10 cellular contexts compared by ENCODE assay signal in the genomic region with DNA sequence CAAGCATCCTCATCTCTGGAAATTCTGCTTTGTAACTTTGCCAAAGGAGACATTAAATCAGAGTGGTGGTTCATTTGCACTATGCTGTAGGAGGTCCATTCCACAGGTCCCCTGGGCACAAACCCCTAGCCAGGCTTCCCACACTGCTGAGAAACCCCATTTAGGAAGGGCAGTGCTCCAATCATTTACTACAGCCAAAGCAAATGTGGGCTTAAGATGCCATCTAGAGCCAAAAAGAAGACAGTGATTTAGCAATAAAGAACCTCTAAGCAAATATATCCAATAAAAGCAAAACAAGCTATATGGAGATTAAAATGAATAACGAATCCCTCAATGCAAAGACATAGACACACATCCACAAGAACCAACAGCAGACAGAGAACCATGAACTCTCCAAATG.
A peak's percentile ranks its signal among the peaks of the same experiment; 100 is the strongest.
DNase-seq lines count a peak whose midpoint lies in the region; ATAC-seq, FAIRE-seq and TF ChIP-seq lines count a peak whose summit lies in the region.
"Had no signal": no experiment of that assay in that cellular context is flagged by ENCODE, and none has a peak within 500 bp of the region (broad histone marks: within the 10 kb centered on the region; RNA-seq: fewer than 3 reads in every experiment).

No MANE protein-coding gene starts in this region.

- peaks cover 4% of the 10 kb centered on the region for H3K27me3 Mint-ChIP-seq in CD8-positive, alpha-beta T cell (ENCODE audit: low read depth)

- CTCF ChIA-PET in CD8-positive, alpha-beta T cell (lab: Charles Lee), result interaction anchor here (0.6 to 2.3 kb wide), 3 partner anchors 175 to 350 kb away, joined by 3 to 7 read pairs (median 4); no protein-coding TSS in a partner anchor

- no peak overlapping the region for H3K4me3 Mint-ChIP-seq in CD8-positive, alpha-beta T cell

- ATAC-seq in CD8-positive, alpha-beta T cell, result no peak
- no peak for ATAC-seq in HG03097 (IDR thresholded peaks at IDR 0.05; ENCODE audit: low FRiP score, unreplicated experiment)
- ATAC-seq: body of pancreas, left colon had no signal

- no peaks in the 10 kb centered on the region for H3K4me1 Mint-ChIP-seq in CD8-positive, alpha-beta T cell (ENCODE audit: low read depth)

- DNase-seq in AG09319 (ENCODE audit: extremely low read depth, low read depth) (peak; percentile 1), GM18507 (ENCODE audit: extremely low spot score, insufficient read length, low read depth) (no peak), SK-MEL-5 (ENCODE audit: low read depth, low spot score) (peak; percentile 45), glomerular endothelial cell (ENCODE audit: extremely low read depth, low read depth, low spot score) (peak; percentile 1), T-helper 1 cell (no peak)
- DNase-seq in CD8-positive, alpha-beta T cell, result no peak
- DNase-seq in effector CD8-positive, alpha-beta T cell (lab: John Stamatoyannopoulos, UW), result no peak
- DNase-seq: body of pancreas, left colon had no signal

- H3K27ac ChIP-seq in CD8-positive, alpha-beta T cell (ENCODE audit: low read depth, low read length), result no peak overlapping the region
- H3K27ac ChIP-seq: body of pancreas had no signal

- in situ Hi-C loops in SK-MEL-5 (cut with HindIII; ENCODE audit: low pct_unique_long_range_greater_than_20kb, low sequenced_read_pairs), result no loop called here

- H3K9me3 ChIP-seq in CD8-positive, alpha-beta T cell (ENCODE audit: low read length), result no peaks in the 10 kb centered on the region

- H3K36me3 Mint-ChIP-seq in CD8-positive, alpha-beta T cell, result no peaks in the 10 kb centered on the region

- no peaks in the 10 kb centered on the region for H3K27me3 ChIP-seq in CD8-positive, alpha-beta T cell (ENCODE audit: insufficient read depth, low read length)
- H3K27me3 ChIP-seq: body of pancreas had no signal

- H3K4me3 ChIP-seq in CD8-positive, alpha-beta T cell (ENCODE audit: low read depth, low read length), result no peak overlapping the region
- H3K4me3 ChIP-seq: body of pancreas had no signal

- no peaks in the 10 kb centered on the region for H3K36me3 ChIP-seq in CD8-positive, alpha-beta T cell (ENCODE audit: insufficient read depth, low read length)

- peaks cover 25% of the 10 kb centered on the region for H3K9me3 Mint-ChIP-seq in CD8-positive, alpha-beta T cell

- TF ChIP-seq CTCF in AG09319 (IDR thresholded peaks at IDR 0.05; ENCODE audit: low read depth, low read length), result peak; percentile 27; the same call in 1 of the 2 replicates
- no peak for TF ChIP-seq CTCF in CD8-positive, alpha-beta T cell (IDR thresholded peaks at IDR 0.05)

- POLR2A ChIA-PET in CD8-positive, alpha-beta T cell (lab: Charles Lee), result no interaction called here

- no peak overlapping the region for H3K27ac Mint-ChIP-seq in CD8-positive, alpha-beta T cell

- intact Hi-C loops in CD8-positive, alpha-beta T cell (cut with DNase I, micrococcal nuclease), result loop anchor here (5.0 to 10.0 kb wide), 3 partner anchors 169 to 339 kb away; no protein-coding TSS in a partner anchor

- FAIRE-seq in GM18507 (lab: Jason Lieb, UNC), result peak; percentile 9

- no peaks in the 10 kb centered on the region for H3K4me1 ChIP-seq in CD8-positive, alpha-beta T cell (ENCODE audit: insufficient read depth, low read length)
- H3K4me1 ChIP-seq: body of pancreas had no signal

Comparison
In these comparisons a context has a peak if more than half of its experiments do, and no peak if none do; other contexts are left out.
1. DNase-seq: peak in AG09319 (single experiment), SK-MEL-5 (single experiment) and glomerular endothelial cell (single experiment); none in GM18507 (single experiment), CD8-positive, alpha-beta T cell (0 of 7), T-helper 1 cell (0 of 5) and effector CD8-positive, alpha-beta T cell (single experiment).